In the genomic region with DNA sequence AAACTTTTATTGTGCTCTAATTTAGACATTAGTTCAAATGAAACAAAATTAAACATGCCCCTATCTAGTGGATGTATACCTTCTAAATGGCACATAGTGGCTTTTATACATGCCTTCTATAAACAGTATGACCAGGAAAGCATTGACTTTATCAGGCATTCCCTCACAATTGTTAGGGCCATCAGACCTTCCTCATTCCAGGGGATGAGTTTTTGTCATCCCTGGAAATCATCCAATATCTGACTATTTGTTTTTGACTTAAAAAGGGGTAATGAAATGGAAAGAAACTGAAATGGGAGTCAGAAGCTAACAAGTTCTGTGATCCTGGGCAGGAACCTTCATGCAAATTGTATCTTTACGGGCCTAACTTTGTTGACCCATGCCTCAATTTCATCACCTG, we compare ENCODE assay signal across 25 cellular contexts. TPM values are rescaled to one million over a fixed set of nuclear protein-coding genes. Genes with fewer than 3 reads are reported as not detected.
"Had no signal": no experiment of that assay in that cellular context is flagged by ENCODE, and none has a peak within 500 bp of the region (broad histone marks: within the 10 kb centered on the region; RNA-seq: fewer than 3 reads in every experiment).

No MANE protein-coding gene starts in this region.

- H3K9me3 ChIP-seq: gastroesophageal sphincter, left ventricle myocardium inferior, prostate gland, right atrium auricular region, tibial nerve had no signal

- H3K9me3 Mint-ChIP-seq: activated B cell treated with CpG ODN at 0.5 μM for 24 hours; activated T-helper 1 cell treated with anti-CD3 and anti-CD28 coated beads, Interleukin-12 subunit alpha, Interleukin-12 subunit beta, Interleukin-2, Interleukin-4 antibody, amounts not matched to agents 30 ng/mL and 10 ng/mL and 1 ng/mL, durations not matched to agents 14 hours and 24 hours and 36 hours; neural progenitor cell had no signal

- H3K27me3 Mint-ChIP-seq: activated B cell treated with CpG ODN at 0.5 μM for 24 hours had no signal

- H3K27ac ChIP-seq: dorsolateral prefrontal cortex, gastroesophageal sphincter, heart left ventricle, left ventricle myocardium inferior, neural progenitor cell, prostate gland, right atrium auricular region, tibial nerve had no signal

- H3K4me1 ChIP-seq: gastroesophageal sphincter, heart left ventricle, left ventricle myocardium inferior, prostate gland, right atrium auricular region, tibial nerve had no signal

- H3K36me3 Mint-ChIP-seq: neural progenitor cell had no signal

- H3K27ac Mint-ChIP-seq: activated B cell treated with CpG ODN at 0.5 μM for 24 hours, endodermal cell, neural progenitor cell had no signal

- H3K36me3 ChIP-seq: gastroesophageal sphincter, heart left ventricle, left ventricle myocardium inferior, neural progenitor cell, prostate gland, right atrium auricular region, tibial nerve had no signal

- H3K27me3 ChIP-seq: dorsolateral prefrontal cortex, neural progenitor cell, right atrium auricular region, tibial nerve had no signal

- DNase-seq: activated B cell treated with CpG ODN at 0.5 μM for 24 hours; activated CD4-positive, alpha-beta T cell treated with anti-CD3 and anti-CD28 coated beads for 4 hours; activated CD8-positive, alpha-beta memory T cell treated with anti-CD3 and anti-CD28 coated beads, Interleukin-2, amount 50 U/mL, for 4 hours; anterior cingulate cortex; caudate nucleus; dorsolateral prefrontal cortex; endodermal cell; erythroblast; heart left ventricle; kidney; left ventricle myocardium inferior; mammary epithelial cell; stimulated activated CD4-positive, alpha-beta T cell treated with anti-CD3 and anti-CD28 coated beads, Interleukin-12 subunit alpha, Interleukin-12 subunit beta, amount 100 ng/mL, for 4 hours; stimulated activated CD4-positive, alpha-beta T cell treated with anti-CD3 and anti-CD28 coated beads, Interleukin-1b, Interleukin-23, amount 100 ng/mL, for 48 hours; stimulated activated CD8-positive, alpha-beta memory T cell treated with anti-CD3 and anti-CD28 coated beads, Interleukin-4, amount 100 ng/mL, for 48 hours; stimulated activated naive CD8-positive, alpha-beta T cell treated with anti-CD3 and anti-CD28 coated beads, Interleukin-15, Interleukin-2, amounts not matched to agents 100 U/mL and 50 U/mL, for 24 hours; SW 1271 had no signal

- ATAC-seq: gastroesophageal sphincter; heart left ventricle; stimulated activated naive CD8-positive, alpha-beta T cell treated with anti-CD3 and anti-CD28 coated beads, Interleukin-15, Interleukin-2, amounts not matched to agents 100 U/mL and 50 U/mL, for 24 hours had no signal

- H3K4me3 ChIP-seq: dorsolateral prefrontal cortex, gastroesophageal sphincter, heart left ventricle, left ventricle myocardium inferior, neural progenitor cell, prostate gland, right atrium auricular region, tibial nerve had no signal

- H3K4me1 Mint-ChIP-seq: activated B cell treated with CpG ODN at 0.5 μM for 24 hours had no signal

- H3K4me3 Mint-ChIP-seq: activated B cell treated with CpG ODN at 0.5 μM for 24 hours; activated T-helper 1 cell treated with anti-CD3 and anti-CD28 coated beads, Interleukin-12 subunit alpha, Interleukin-12 subunit beta, Interleukin-2, Interleukin-4 antibody, amounts not matched to agents 30 ng/mL and 10 ng/mL and 1 ng/mL, durations not matched to agents 14 hours and 24 hours and 36 hours; brain; endodermal cell; neural progenitor cell had no signal

RNA-seq across cellular contexts. Expression of a gene that starts 58.0 kb away (rescaled TPM):
- total RNA-seq: osteoblast had no signal
